In the genomic region with DNA sequence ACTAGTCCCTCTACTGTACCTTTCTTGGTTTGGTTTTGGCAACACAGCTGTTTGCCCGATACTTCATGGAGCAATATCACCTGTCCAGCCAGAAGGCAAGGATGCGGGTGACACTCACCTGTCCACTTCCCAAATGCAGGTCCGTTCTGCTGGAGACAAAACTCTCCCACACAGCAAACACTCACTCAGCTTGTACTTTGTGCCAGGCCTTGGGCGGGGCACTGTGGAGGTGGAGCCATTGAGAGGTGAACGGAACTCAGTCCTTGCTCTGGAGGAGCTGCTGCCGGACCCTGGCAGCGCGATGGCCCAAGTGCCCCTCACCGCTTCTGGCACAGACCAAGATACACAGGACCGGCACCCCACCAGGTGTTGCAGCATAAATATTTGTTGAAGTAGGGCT, we compare ENCODE assay signal across 22 cellular contexts.
"Had no signal": no experiment of that assay in that cellular context is flagged by ENCODE, and none has a peak within 500 bp of the region (broad histone marks: within the 10 kb centered on the region; RNA-seq: fewer than 3 reads in every experiment).

No MANE protein-coding gene starts in this region.

- ATAC-seq: activated CD8-positive, alpha-beta T cell treated with anti-CD3 and anti-CD28 coated beads, Interleukin-2, amount 10 ng/mL, durations not matched to agents 7 days and 5 days; activated naive CD4-positive, alpha-beta T cell treated with anti-CD3 and anti-CD28 coated beads, Interleukin-2, amount 50 U/mL, for 72 hours; activated T-helper 17 cell treated with anti-CD3 and anti-CD28 coated beads, Interleukin-2, amount 50 U/mL, for 72 hours; esophagus mucosa; left ventricle myocardium superior; psoas muscle; stimulated activated naive CD8-positive, alpha-beta T cell treated with anti-CD3 and anti-CD28 coated beads, Interleukin-15, Interleukin-2, amounts not matched to agents 100 U/mL and 50 U/mL, for 24 hours had no signal

- H3K27me3 ChIP-seq: right atrium auricular region, tibial artery, uterus had no signal

- H3K36me3 ChIP-seq: right atrium auricular region, tibial artery, uterus, WERI-Rb-1 had no signal

- FAIRE-seq: TTC549 had no signal

- H3K9me3 ChIP-seq: psoas muscle, right atrium auricular region, tibial artery, uterus had no signal

- H3K4me3 ChIP-seq: psoas muscle, right atrium auricular region, tibial artery, uterus had no signal

- H3K4me1 ChIP-seq: psoas muscle, right atrium auricular region, tibial artery, uterus had no signal

- H3K27ac ChIP-seq: psoas muscle, right atrium auricular region, tibial artery, uterus, WERI-Rb-1 had no signal

- DNase-seq: activated CD4-positive, alpha-beta T cell treated with anti-CD3 and anti-CD28 coated beads, Interleukin-2, amount 10 ng/mL, durations not matched to agents 7 days and 5 days; activated CD4-positive, CD25-positive, alpha-beta regulatory T cell treated with anti-CD3 and anti-CD28 coated beads, Interleukin-2, amount 50 U/mL, for 72 hours; activated CD8-positive, alpha-beta T cell treated with anti-CD3 and anti-CD28 coated beads, Interleukin-2, amount 10 ng/mL, durations not matched to agents 7 days and 5 days; aorta; effector memory CD4-positive, alpha-beta T cell; foreskin melanocyte; immature natural killer cell; left ventricle myocardium superior; midbrain; psoas muscle; stimulated activated CD4-positive, alpha-beta T cell treated with anti-CD3 and anti-CD28 coated beads, Interleukin-12 subunit alpha, Interleukin-12 subunit beta, amount 100 ng/mL, for 4 hours; stimulated activated CD4-positive, alpha-beta T cell treated with anti-CD3 and anti-CD28 coated beads, Interleukin-4, amount 100 ng/mL, for 4 hours; stimulated activated naive CD8-positive, alpha-beta T cell treated with anti-CD3 and anti-CD28 coated beads, Interleukin-15, Interleukin-2, amounts not matched to agents 100 U/mL and 50 U/mL, for 24 hours; substantia nigra; tibial artery; uterus; WERI-Rb-1 had no signal
